Comparison of ENCODE assay signal across 13 cellular contexts in genomic region chr3:72010044-72010443, GRCh38.
DNase-seq lines count a peak whose midpoint lies in the region; ATAC-seq, FAIRE-seq and TF ChIP-seq lines count a peak whose summit lies in the region.
"Had no signal": no experiment of that assay in that cellular context is flagged by ENCODE, and none has a peak within 500 bp of the region (broad histone marks: within the 10 kb centered on the region; RNA-seq: fewer than 3 reads in every experiment).

No MANE protein-coding gene starts in this region.

- no peaks in the 10 kb centered on the region for H3K4me1 ChIP-seq in ovary (ENCODE audit: insufficient read depth)
- H3K4me1 ChIP-seq: Caco-2, gastrocnemius medialis had no signal

- no peak overlapping the region for H3K27ac ChIP-seq in ovary
- H3K27ac ChIP-seq: gastrocnemius medialis had no signal

- TF ChIP-seq EP300 in ovary (IDR thresholded peaks at IDR 0.05): no peak

- no peak for TF ChIP-seq CTCF in ovary (IDR thresholded peaks at IDR 0.05)
- no peak for TF ChIP-seq CTCF in omental fat pad (IDR thresholded peaks at IDR 0.05)

- H3K36me3 ChIP-seq in ovary: no peaks in the 10 kb centered on the region
- H3K36me3 ChIP-seq: gastrocnemius medialis had no signal

- H3K4me3 ChIP-seq in ovary: no peak overlapping the region
- H3K4me3 ChIP-seq: gastrocnemius medialis had no signal

- ATAC-seq in HG03039 (IDR thresholded peaks at IDR 0.05; ENCODE audit: unreplicated experiment): no peak
- no peak for ATAC-seq in omental fat pad (ENCODE audit: low FRiP score)
- ATAC-seq: gastrocnemius medialis, left colon had no signal

- 67 to 69% (median 69%) methylated on average over 5 of the region's 5 CpGs for WGBS in ovary, 3 donors

- no peak for FAIRE-seq in GM12891 (lab: Jason Lieb, UNC)

- H3K27me3 ChIP-seq in ovary: no peaks in the 10 kb centered on the region
- H3K27me3 ChIP-seq: gastrocnemius medialis had no signal

- DNase-seq in CD1c-positive myeloid dendritic cell (ENCODE audit: extremely low spot score) (peak; percentile 84), GM12891 (ENCODE audit: insufficient read length, low spot score) (no peak), MV-4-11 (lab: John Stamatoyannopoulos, UW) (peak; percentile 63), germinal center (ENCODE audit: low spot score) (peak; percentile 24), ovary (no peak), omental fat pad (ENCODE audit: low spot score) (no peak)
- DNase-seq: activated B cell treated with CpG ODN at 0.5 μM for 24 hours, activated gamma-delta T cell, Caco-2, gastrocnemius medialis, left colon, SHP77 had no signal

- no peaks in the 10 kb centered on the region for H3K9me3 ChIP-seq in ovary
- H3K9me3 ChIP-seq: Caco-2, gastrocnemius medialis had no signal

- TF ChIP-seq POLR2A in GM12891 (IDR thresholded peaks at IDR 0.05; ENCODE audit: low read depth, low read length): no peak
- no peak for TF ChIP-seq POLR2A in ovary (IDR thresholded peaks at IDR 0.05)

- intact Hi-C loops in ovary (cut with DNase I): no loop called here

TF ChIP-seq in GM12891, 5 proteins besides CTCF, POLR2A, EP300 and RAD21:
- TF ChIP-seq TAF1 (IDR thresholded peaks at IDR 0.05; ENCODE audit: low read depth, low read length) (no peak), SPI1 (IDR thresholded peaks at IDR 0.05; ENCODE audit: low read depth, low read length) (peak; percentile 60), PAX5 (IDR thresholded peaks at IDR 0.05; ENCODE audit: insufficient read depth, low read length, severe bottlenecking) (no peak), POU2F2 (IDR thresholded peaks at IDR 0.05; ENCODE audit: low read depth, low read length) (no peak), POLR2AphosphoS5 (IDR thresholded peaks at IDR 0.05; ENCODE audit: low read depth, low read length) (no peak)

Comparison
In these comparisons a context has a peak if more than half of its experiments do, and no peak if none do; other contexts are left out.
1. DNase-seq: peak in CD1c-positive myeloid dendritic cell (single experiment), MV-4-11 (single experiment) and germinal center (single experiment); none in GM12891 (single experiment), ovary (0 of 5) and omental fat pad (single experiment).